In the genomic region with DNA sequence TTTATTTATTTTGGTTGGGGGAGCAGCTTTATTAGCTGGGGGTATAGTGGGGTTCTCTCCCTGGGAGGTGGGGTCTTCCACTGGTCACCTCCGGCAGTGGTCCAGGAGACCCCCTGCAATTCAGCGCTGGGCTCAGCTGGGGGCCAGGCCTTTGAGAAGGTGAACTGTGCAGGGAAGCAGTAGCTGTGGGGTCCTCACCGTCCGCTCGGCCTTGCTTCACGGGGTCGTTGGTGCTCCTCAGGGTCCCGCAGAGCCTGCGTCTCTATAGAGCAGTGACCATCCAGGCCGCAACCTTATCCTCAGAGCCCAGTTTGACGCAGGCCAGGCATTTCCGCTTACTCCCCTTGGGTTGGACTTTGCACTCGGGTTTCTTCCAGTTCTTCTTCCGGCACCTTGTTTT, we compare ENCODE assay signal across 3 cellular contexts.
"Had no signal": no experiment of that assay in that cellular context is flagged by ENCODE, and none has a peak within 500 bp of the region (broad histone marks: within the 10 kb centered on the region; RNA-seq: fewer than 3 reads in every experiment).

No MANE protein-coding gene starts in this region.

- H3K4me3 ChIP-seq: GM12878 had no signal

- ATAC-seq: GM12878 had no signal

- DNase-seq: GDM1, GF-D8 had no signal
